1 cellular context compared by ENCODE assay signal in genomic region chr19:48568345-48568886, GRCh38.
TF ChIP-seq lines count a peak whose summit lies in the region.

No MANE protein-coding gene starts in this region.

TF ChIP-seq in IMR-90, 13 proteins besides CTCF, POLR2A, EP300 and RAD21 (continued from another document):
- no peak for TF ChIP-seq SMC3 (IDR thresholded peaks at IDR 0.05; ENCODE audit: low read depth, low read length)
- TF ChIP-seq MAFK (IDR thresholded peaks at IDR 0.05; ENCODE audit: low read depth, low read length) = no peak
- TF ChIP-seq CHD1 (IDR thresholded peaks at IDR 0.05; ENCODE audit: low read depth, low read length) = no peak
TF ChIP-seq in IMR-90: peak in this region for 5.
